1 cellular context compared by ENCODE assay signal in the genomic region with DNA sequence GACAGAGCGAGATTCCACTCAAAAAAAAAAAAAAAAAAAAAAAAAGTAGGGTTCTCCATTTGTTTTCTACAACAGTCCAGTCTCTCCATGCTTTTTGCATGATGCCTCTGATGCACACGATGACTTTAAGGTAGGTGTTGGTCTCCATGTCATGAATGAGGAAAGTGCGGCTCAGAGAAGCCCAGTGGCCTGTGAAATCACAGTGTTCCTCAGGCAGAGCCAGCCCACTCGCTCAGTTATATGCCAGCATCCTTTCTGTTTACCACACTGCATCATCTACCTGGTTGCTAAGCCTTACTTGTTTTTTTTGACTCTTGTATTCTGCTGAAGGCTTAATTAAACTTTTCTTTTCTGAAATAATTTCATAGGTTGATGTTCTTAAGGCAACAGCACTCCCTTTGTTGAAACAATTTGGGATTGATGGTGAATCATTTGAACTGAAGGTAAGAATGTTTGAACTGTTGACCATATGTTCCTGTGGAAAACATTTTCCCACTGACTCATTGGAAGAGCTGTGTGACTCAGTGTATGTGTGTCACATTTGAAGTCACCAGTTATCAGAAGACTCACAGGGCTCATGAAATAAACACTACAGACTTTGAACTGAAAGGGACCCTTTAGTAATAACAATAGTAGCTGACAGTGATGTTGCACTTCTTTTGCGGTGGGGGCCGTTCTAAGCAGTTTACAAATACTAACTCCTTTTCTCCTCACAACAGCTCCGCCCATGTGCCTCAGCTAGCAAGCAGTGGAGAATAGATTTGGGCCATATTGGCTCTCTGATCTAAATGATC.
TF ChIP-seq lines count a peak whose summit lies in the region.

No MANE protein-coding gene starts in this region.

TF ChIP-seq in SK-N-SH, 30 proteins besides CTCF, POLR2A, EP300 and RAD21 (continued from another document):
- TF ChIP-seq, protein P1, sequence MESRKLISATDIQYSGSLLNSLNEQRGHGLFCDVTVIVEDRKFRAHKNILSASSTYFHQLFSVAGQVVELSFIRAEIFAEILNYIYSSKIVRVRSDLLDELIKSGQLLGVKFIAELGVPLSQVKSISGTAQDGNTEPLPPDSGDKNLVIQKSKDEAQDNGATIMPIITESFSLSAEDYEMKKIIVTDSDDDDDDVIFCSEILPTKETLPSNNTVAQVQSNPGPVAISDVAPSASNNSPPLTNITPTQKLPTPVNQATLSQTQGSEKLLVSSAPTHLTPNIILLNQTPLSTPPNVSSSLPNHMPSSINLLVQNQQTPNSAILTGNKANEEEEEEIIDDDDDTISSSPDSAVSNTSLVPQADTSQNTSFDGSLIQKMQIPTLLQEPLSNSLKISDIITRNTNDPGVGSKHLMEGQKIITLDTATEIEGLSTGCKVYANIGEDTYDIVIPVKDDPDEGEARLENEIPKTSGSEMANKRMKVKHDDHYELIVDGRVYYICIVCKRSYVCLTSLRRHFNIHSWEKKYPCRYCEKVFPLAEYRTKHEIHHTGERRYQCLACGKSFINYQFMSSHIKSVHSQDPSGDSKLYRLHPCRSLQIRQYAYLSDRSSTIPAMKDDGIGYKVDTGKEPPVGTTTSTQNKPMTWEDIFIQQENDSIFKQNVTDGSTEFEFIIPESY (IDR thresholded peaks at IDR 0.05; ENCODE audit: borderline replicate concordance, low read depth): peak; percentile 21; the same call in 1 of the 2 replicates
- TF ChIP-seq POLR2AphosphoS5 (IDR thresholded peaks at IDR 0.05; ENCODE audit: low read depth, low read length) (peak; percentile 76; the same call in 1 of the 2 replicates), TCF12 (IDR thresholded peaks at IDR 0.05) (peak; percentile 91), ELF1 (IDR thresholded peaks at IDR 0.05) (no peak)
- TF ChIP-seq, protein P2, sequence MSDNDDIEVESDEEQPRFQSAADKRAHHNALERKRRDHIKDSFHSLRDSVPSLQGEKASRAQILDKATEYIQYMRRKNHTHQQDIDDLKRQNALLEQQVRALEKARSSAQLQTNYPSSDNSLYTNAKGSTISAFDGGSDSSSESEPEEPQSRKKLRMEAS (IDR thresholded peaks at IDR 0.05; ENCODE audit: low read depth): peak; percentile 24; the same call in 1 of the 2 replicates
- TF ChIP-seq, protein P3, sequence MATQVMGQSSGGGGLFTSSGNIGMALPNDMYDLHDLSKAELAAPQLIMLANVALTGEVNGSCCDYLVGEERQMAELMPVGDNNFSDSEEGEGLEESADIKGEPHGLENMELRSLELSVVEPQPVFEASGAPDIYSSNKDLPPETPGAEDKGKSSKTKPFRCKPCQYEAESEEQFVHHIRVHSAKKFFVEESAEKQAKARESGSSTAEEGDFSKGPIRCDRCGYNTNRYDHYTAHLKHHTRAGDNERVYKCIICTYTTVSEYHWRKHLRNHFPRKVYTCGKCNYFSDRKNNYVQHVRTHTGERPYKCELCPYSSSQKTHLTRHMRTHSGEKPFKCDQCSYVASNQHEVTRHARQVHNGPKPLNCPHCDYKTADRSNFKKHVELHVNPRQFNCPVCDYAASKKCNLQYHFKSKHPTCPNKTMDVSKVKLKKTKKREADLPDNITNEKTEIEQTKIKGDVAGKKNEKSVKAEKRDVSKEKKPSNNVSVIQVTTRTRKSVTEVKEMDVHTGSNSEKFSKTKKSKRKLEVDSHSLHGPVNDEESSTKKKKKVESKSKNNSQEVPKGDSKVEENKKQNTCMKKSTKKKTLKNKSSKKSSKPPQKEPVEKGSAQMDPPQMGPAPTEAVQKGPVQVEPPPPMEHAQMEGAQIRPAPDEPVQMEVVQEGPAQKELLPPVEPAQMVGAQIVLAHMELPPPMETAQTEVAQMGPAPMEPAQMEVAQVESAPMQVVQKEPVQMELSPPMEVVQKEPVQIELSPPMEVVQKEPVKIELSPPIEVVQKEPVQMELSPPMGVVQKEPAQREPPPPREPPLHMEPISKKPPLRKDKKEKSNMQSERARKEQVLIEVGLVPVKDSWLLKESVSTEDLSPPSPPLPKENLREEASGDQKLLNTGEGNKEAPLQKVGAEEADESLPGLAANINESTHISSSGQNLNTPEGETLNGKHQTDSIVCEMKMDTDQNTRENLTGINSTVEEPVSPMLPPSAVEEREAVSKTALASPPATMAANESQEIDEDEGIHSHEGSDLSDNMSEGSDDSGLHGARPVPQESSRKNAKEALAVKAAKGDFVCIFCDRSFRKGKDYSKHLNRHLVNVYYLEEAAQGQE (IDR thresholded peaks at IDR 0.05; ENCODE audit: low read depth, low read length): no peak
- TF ChIP-seq, protein P4, sequence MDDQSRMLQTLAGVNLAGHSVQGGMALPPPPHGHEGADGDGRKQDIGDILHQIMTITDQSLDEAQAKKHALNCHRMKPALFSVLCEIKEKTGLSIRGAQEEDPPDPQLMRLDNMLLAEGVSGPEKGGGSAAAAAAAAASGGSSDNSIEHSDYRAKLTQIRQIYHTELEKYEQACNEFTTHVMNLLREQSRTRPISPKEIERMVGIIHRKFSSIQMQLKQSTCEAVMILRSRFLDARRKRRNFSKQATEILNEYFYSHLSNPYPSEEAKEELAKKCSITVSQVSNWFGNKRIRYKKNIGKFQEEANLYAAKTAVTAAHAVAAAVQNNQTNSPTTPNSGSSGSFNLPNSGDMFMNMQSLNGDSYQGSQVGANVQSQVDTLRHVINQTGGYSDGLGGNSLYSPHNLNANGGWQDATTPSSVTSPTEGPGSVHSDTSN (IDR thresholded peaks at IDR 0.05): peak; percentile 63
